In the genomic region with DNA sequence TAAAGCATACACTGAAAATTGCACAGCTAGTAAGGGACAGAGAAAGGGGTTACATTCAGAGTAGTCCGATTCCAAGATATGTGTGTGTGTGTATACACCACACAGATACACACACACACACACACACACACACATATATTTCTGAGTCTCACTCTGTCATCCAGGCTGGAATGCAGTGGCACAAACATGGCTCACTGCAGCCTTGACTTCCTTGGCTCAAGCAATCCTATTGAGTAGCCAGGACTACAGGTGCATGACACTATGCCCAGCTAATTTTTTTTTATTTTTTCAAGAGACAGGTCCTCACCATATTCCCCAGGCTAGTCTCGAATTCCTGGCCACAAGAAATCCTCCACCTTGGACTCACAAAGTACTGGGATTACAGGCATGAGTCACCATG, we compare ENCODE assay signal across 27 cellular contexts.
"Had no signal": no experiment of that assay in that cellular context is flagged by ENCODE, and none has a peak within 500 bp of the region (broad histone marks: within the 10 kb centered on the region; RNA-seq: fewer than 3 reads in every experiment).

No MANE protein-coding gene starts in this region.

- H3K36me3 ChIP-seq: esophagus muscularis mucosa, heart right ventricle, lower lobe of right lung, prostate gland, right atrium auricular region, suprapubic skin had no signal

- H3K4me2 ChIP-seq: smooth muscle cell had no signal

- DNase-seq: effector CD8-positive, alpha-beta T cell; endodermal cell; foreskin melanocyte; glutamatergic neuron; heart right ventricle; hippocampal formation; islet precursor cell; kidney glomerular epithelial cell; left ventricle myocardium superior; lower lobe of right lung; naive thymus-derived CD8-positive, alpha-beta T cell; nephron progenitor cell; nucleus accumbens; stimulated activated CD4-positive, alpha-beta T cell treated with anti-CD3 and anti-CD28 coated beads, Interleukin-12 subunit alpha, Interleukin-12 subunit beta, amount 100 ng/mL, for 4 hours; stimulated activated CD4-positive, alpha-beta T cell treated with anti-CD3 and anti-CD28 coated beads, Interleukin-1b, Interleukin-23, amount 100 ng/mL, for 48 hours; stimulated activated CD4-positive, alpha-beta T cell treated with anti-CD3 and anti-CD28 coated beads, Interleukin-4, amount 100 ng/mL, for 1 hour; stimulated activated CD8-positive, alpha-beta memory T cell treated with anti-CD3 and anti-CD28 coated beads, Interleukin-4, amount 100 ng/mL, for 48 hours; stimulated activated naive CD4-positive, alpha-beta T cell; stimulated activated naive CD8-positive, alpha-beta T cell treated with anti-CD3 and anti-CD28 coated beads, Interleukin-15, amount 100 ng/mL, for 72 hours; trophoblast cell had no signal

- H3K27ac ChIP-seq: esophagus muscularis mucosa, heart right ventricle, lower lobe of right lung, prostate gland, right atrium auricular region, suprapubic skin had no signal

- H3K27me3 ChIP-seq: esophagus muscularis mucosa, heart right ventricle, right atrium auricular region, suprapubic skin had no signal

- H3K9me3 ChIP-seq: esophagus muscularis mucosa, heart right ventricle, lower lobe of right lung, prostate gland, right atrium auricular region, suprapubic skin had no signal

- H3K9me3 Mint-ChIP-seq: dendritic cell treated with granulocyte-macrophage colony-stimulating factor and Interleukin-4, amounts not matched to agents 40 ng/mL and 50 ng/mL, for 4 days; endodermal cell; naive thymus-derived CD8-positive, alpha-beta T cell; nephron progenitor cell; stimulated activated naive CD8-positive, alpha-beta T cell treated with anti-CD3 and anti-CD28 coated beads, Interleukin-15, amount 100 ng/mL, for 72 hours had no signal

- ATAC-seq: heart right ventricle; left ventricle myocardium superior; lower lobe of right lung; naive thymus-derived CD8-positive, alpha-beta T cell; sciatic nerve; stimulated activated naive CD8-positive, alpha-beta T cell treated with anti-CD3 and anti-CD28 coated beads, Interleukin-15, amount 100 ng/mL, for 72 hours had no signal

- H3K4me1 Mint-ChIP-seq: endodermal cell; naive thymus-derived CD8-positive, alpha-beta T cell; stimulated activated naive CD8-positive, alpha-beta T cell treated with anti-CD3 and anti-CD28 coated beads, Interleukin-15, amount 100 ng/mL, for 72 hours had no signal

- H3K27me3 Mint-ChIP-seq: dendritic cell treated with granulocyte-macrophage colony-stimulating factor and Interleukin-4, amounts not matched to agents 40 ng/mL and 50 ng/mL, for 4 days; stimulated activated naive CD8-positive, alpha-beta T cell treated with anti-CD3 and anti-CD28 coated beads, Interleukin-15, amount 100 ng/mL, for 72 hours had no signal

- H3K4me3 Mint-ChIP-seq: dendritic cell treated with granulocyte-macrophage colony-stimulating factor and Interleukin-4, amounts not matched to agents 40 ng/mL and 50 ng/mL, for 4 days; endodermal cell; naive thymus-derived CD8-positive, alpha-beta T cell; nephron progenitor cell; stimulated activated naive CD8-positive, alpha-beta T cell treated with anti-CD3 and anti-CD28 coated beads, Interleukin-15, amount 100 ng/mL, for 72 hours had no signal

- H3K4me3 ChIP-seq: esophagus muscularis mucosa, heart right ventricle, lower lobe of right lung, prostate gland, right atrium auricular region, smooth muscle cell, suprapubic skin had no signal

- H3K36me3 Mint-ChIP-seq: naive thymus-derived CD8-positive, alpha-beta T cell had no signal

- H3K4me1 ChIP-seq: heart right ventricle, lower lobe of right lung, prostate gland, right atrium auricular region, suprapubic skin had no signal

- H3K27ac Mint-ChIP-seq: dendritic cell treated with granulocyte-macrophage colony-stimulating factor and Interleukin-4, amounts not matched to agents 40 ng/mL and 50 ng/mL, for 4 days; endodermal cell; naive thymus-derived CD8-positive, alpha-beta T cell; nephron progenitor cell; stimulated activated naive CD8-positive, alpha-beta T cell treated with anti-CD3 and anti-CD28 coated beads, Interleukin-15, amount 100 ng/mL, for 72 hours had no signal
